Comparison of ENCODE assay signal across 10 cellular contexts in the genomic region with DNA sequence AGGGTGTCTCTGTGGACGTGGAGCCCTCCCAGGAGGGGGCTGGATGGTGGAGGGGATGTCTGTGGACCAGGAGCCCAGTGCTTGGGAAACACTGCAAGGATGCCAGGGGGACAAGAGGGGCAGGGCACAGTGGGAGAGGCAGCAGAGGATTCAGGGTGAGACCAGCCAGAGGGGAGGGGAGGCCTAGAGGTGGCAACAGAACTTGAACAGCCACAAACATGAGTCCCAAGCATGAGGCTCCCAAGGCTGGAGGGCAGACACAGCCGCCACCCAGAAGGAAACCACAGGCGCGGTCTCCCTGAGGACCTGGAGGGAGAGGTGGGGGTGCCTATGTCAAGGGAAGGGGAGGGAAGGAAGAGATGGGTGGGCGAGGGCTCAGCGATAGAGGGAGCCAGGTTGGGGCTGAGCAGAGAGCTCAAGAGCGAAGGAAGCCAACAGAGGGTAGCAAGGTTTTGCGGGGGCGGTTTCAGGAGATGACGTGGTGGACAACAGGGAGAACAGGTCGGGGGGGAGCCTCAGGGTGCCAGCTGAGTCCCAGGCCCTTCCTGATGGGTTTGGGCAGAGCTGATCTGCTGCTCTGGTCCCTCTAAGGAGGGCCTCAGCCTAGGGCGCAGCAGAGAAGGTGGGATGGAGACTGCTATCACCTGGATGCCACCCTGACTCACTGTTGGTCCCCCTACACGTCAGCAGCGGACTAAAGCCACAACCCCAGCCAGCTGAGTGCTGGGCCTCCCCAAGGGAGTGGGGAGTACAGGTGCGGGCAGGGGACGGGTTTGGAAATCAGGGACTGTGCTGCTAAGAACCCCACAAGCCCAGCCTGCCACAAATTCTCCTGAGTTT. TPM values are rescaled to one million over a fixed set of nuclear protein-coding genes. Genes with fewer than 3 reads are reported as not detected.
DNase-seq lines count a peak whose midpoint lies in the region; ATAC-seq and TF ChIP-seq lines count a peak whose summit lies in the region.
"Had no signal": no experiment of that assay in that cellular context is flagged by ENCODE, and none has a peak within 500 bp of the region (broad histone marks: within the 10 kb centered on the region; RNA-seq: fewer than 3 reads in every experiment).

No MANE protein-coding gene starts in this region.

- intact Hi-C loops in Panc1 (cut with micrococcal nuclease; ENCODE audit: unreplicated experiment): no loop called here

- H3K9me3 Mint-ChIP-seq in activated naive CD4-positive, alpha-beta T cell treated with anti-CD3 and anti-CD28 coated beads, Interleukin-2, amount 50 U/mL, for 24 hours: no peaks in the 10 kb centered on the region
- no peaks in the 10 kb centered on the region for H3K9me3 Mint-ChIP-seq in effector memory CD8-positive, alpha-beta T cell
- no peaks in the 10 kb centered on the region for H3K9me3 Mint-ChIP-seq in stimulated activated naive CD8-positive, alpha-beta T cell treated with anti-CD3 and anti-CD28 coated beads, Interleukin-15, amount 100 ng/mL, for 72 hours

- CTCF ChIA-PET in Panc1 (lab: Charles Lee): interaction anchor here (0.7 kb wide), 1 partner anchor 39 kb away, joined by 3 read pairs; no protein-coding TSS in a partner anchor

- H3K4me3 ChIP-seq in Panc1 (ENCODE audit: low read depth in 2 of 2, low read length in 2 of 2): no peak overlapping the region

- no peak for TF ChIP-seq CTCF in Panc1 (IDR thresholded peaks at IDR 0.05)

- no peaks in the 10 kb centered on the region for H3K9me3 ChIP-seq in Panc1 (ENCODE audit: control insufficient read depth, insufficient read depth, low read depth, low read length)

- ATAC-seq in Panc1 (peak; percentile 46), GM18909 (IDR thresholded peaks at IDR 0.05; ENCODE audit: poor library complexity, unreplicated experiment) (no peak)
- peak; percentile 47 for ATAC-seq in effector memory CD8-positive, alpha-beta T cell (replicated peaks)
- ATAC-seq in stimulated activated naive CD8-positive, alpha-beta T cell treated with anti-CD3 and anti-CD28 coated beads, Interleukin-15, amount 100 ng/mL, for 72 hours: peak; percentile 58

- DNase-seq in activated naive CD4-positive, alpha-beta T cell treated with anti-CD3 and anti-CD28 coated beads, Interleukin-2, amount 50 U/mL, for 16 hours: no peak
- DNase-seq in Panc1 (ENCODE audit: low read depth, low spot score): no peak
- DNase-seq in effector memory CD8-positive, alpha-beta T cell: no peak
- peak in 1 of 2 donors; percentile 43 for DNase-seq in stimulated activated naive CD8-positive, alpha-beta T cell treated with anti-CD3 and anti-CD28 coated beads, Interleukin-15, amount 100 ng/mL, for 72 hours
- no peak for DNase-seq in NCI-H146 (lab: John Stamatoyannopoulos, UW)
- no peak for DNase-seq in HuH-7 (ENCODE audit: low spot score)

- H3K27me3 ChIP-seq in Panc1 (ENCODE audit: control insufficient read depth, insufficient read depth, low read length): no peaks in the 10 kb centered on the region

- no TSS peak for BruUV-seq in Panc1 (replicated peaks; lab: Mats Ljungman, UMichigan)

- POLR2A ChIA-PET in Panc1 (lab: Charles Lee): no interaction called here

- 0 out of 2 replicates have a peak, but pooled peaks cover 3% of the 10 kb centered on the region for H3K4me1 ChIP-seq in Panc1 (ENCODE audit: control insufficient read depth, insufficient read depth, low read length)

- peak overlapping the region; percentile 55 for H3K27ac Mint-ChIP-seq in activated naive CD4-positive, alpha-beta T cell treated with anti-CD3 and anti-CD28 coated beads, Interleukin-2, amount 50 U/mL, for 24 hours
- peak overlapping the region; percentile 93 to 95 for H3K27ac Mint-ChIP-seq in effector memory CD8-positive, alpha-beta T cell
- H3K27ac Mint-ChIP-seq in stimulated activated naive CD8-positive, alpha-beta T cell treated with anti-CD3 and anti-CD28 coated beads, Interleukin-15, amount 100 ng/mL, for 72 hours: peak overlapping the region; percentile 36 to 95

- H3K27ac ChIP-seq in Panc1 (ENCODE audit: low read length): no peak overlapping the region
- H3K27ac ChIP-seq: epithelial cell of prostate had no signal

- peaks cover 22% of the 10 kb centered on the region for H3K36me3 Mint-ChIP-seq in activated naive CD4-positive, alpha-beta T cell treated with anti-CD3 and anti-CD28 coated beads, Interleukin-2, amount 50 U/mL, for 24 hours
- H3K36me3 Mint-ChIP-seq in effector memory CD8-positive, alpha-beta T cell (ENCODE audit: insufficient read depth): peaks cover 48% of the 10 kb centered on the region

- in situ Hi-C loops in Panc1 (cut with HindIII; ENCODE audit: low pct_unique_long_range_greater_than_20kb, low sequenced_read_pairs): no loop called here

- H3K4me1 Mint-ChIP-seq in activated naive CD4-positive, alpha-beta T cell treated with anti-CD3 and anti-CD28 coated beads, Interleukin-2, amount 50 U/mL, for 24 hours: peaks cover 28% of the 10 kb centered on the region
- peaks cover 31 to 39% of the 10 kb centered on the region in 2 donors for H3K4me1 Mint-ChIP-seq in effector memory CD8-positive, alpha-beta T cell (ENCODE audit: low read depth in 2 of 2)
- H3K4me1 Mint-ChIP-seq in stimulated activated naive CD8-positive, alpha-beta T cell treated with anti-CD3 and anti-CD28 coated beads, Interleukin-15, amount 100 ng/mL, for 72 hours: peaks cover 69% of the 10 kb centered on the region

- H3K36me3 ChIP-seq in Panc1 (ENCODE audit: control insufficient read depth, insufficient read depth, low read length): peaks cover 6% of the 10 kb centered on the region; the same call in 1 of the 2 replicates

- H3K4me3 Mint-ChIP-seq in activated naive CD4-positive, alpha-beta T cell treated with anti-CD3 and anti-CD28 coated beads, Interleukin-2, amount 50 U/mL, for 24 hours: peak overlapping the region; percentile 44
- peak overlapping the region; percentile 64 to 68 for H3K4me3 Mint-ChIP-seq in effector memory CD8-positive, alpha-beta T cell
- H3K4me3 Mint-ChIP-seq in stimulated activated naive CD8-positive, alpha-beta T cell treated with anti-CD3 and anti-CD28 coated beads, Interleukin-15, amount 100 ng/mL, for 72 hours: peak overlapping the region; percentile 37 to 52

- H3K27me3 Mint-ChIP-seq in activated naive CD4-positive, alpha-beta T cell treated with anti-CD3 and anti-CD28 coated beads, Interleukin-2, amount 50 U/mL, for 24 hours: no peaks in the 10 kb centered on the region
- no peaks in the 10 kb centered on the region for H3K27me3 Mint-ChIP-seq in effector memory CD8-positive, alpha-beta T cell
- H3K27me3 Mint-ChIP-seq in stimulated activated naive CD8-positive, alpha-beta T cell treated with anti-CD3 and anti-CD28 coated beads, Interleukin-15, amount 100 ng/mL, for 72 hours: no peaks in the 10 kb centered on the region

RNA-seq across cellular contexts. Expression of a gene that starts 6.7 kb away (rescaled TPM):
- 4.8 TPM for total RNA-seq in Panc1 (2021; ENCODE audit: unreplicated experiment)
- 2.6 TPM for polyA plus RNA-seq in Panc1 (2012; ENCODE audit: insufficient read length)

RNA-seq across cellular contexts. Expression of a gene that starts 8.7 kb away (rescaled TPM):
- 73.2 TPM for total RNA-seq in Panc1 (2021; ENCODE audit: unreplicated experiment)
- 43.4 TPM for polyA plus RNA-seq in Panc1 (2012; ENCODE audit: insufficient read length)

RNA-seq across cellular contexts. Expression of a gene that starts 59.1 kb away (rescaled TPM):
- total RNA-seq in Panc1 (2021; ENCODE audit: unreplicated experiment): not detected
- polyA plus RNA-seq in Panc1 (2012; ENCODE audit: insufficient read length): 5.5 TPM
- total RNA-seq: liver had no signal
